ENCODE assay signal across 1 cellular context in the genomic region with DNA sequence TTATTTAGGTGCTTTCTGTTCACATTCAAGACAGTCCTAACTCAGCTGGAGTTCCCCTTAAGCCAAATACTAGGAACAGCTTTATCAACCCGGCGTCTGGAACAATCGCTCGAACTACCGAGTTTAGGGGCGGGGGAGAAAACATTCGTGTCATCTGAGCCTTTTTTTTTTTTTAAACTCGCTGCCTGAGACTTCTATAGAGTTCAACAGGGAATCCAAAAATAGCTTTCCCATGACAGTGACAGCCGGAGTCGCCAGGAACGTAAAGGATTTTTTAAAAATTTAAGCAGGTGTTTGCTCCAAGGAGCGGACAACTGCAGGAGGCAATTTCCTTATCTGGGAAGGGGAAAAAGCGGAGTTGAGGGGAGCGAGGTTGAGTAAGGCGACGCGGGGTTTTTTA.
TF ChIP-seq lines count a peak whose summit lies in the region.

No MANE protein-coding gene starts in this region.

TF ChIP-seq in WTC11, 78 proteins besides CTCF, POLR2A, EP300 and RAD21 (continued from another document):
- TF ChIP-seq, protein P1, sequence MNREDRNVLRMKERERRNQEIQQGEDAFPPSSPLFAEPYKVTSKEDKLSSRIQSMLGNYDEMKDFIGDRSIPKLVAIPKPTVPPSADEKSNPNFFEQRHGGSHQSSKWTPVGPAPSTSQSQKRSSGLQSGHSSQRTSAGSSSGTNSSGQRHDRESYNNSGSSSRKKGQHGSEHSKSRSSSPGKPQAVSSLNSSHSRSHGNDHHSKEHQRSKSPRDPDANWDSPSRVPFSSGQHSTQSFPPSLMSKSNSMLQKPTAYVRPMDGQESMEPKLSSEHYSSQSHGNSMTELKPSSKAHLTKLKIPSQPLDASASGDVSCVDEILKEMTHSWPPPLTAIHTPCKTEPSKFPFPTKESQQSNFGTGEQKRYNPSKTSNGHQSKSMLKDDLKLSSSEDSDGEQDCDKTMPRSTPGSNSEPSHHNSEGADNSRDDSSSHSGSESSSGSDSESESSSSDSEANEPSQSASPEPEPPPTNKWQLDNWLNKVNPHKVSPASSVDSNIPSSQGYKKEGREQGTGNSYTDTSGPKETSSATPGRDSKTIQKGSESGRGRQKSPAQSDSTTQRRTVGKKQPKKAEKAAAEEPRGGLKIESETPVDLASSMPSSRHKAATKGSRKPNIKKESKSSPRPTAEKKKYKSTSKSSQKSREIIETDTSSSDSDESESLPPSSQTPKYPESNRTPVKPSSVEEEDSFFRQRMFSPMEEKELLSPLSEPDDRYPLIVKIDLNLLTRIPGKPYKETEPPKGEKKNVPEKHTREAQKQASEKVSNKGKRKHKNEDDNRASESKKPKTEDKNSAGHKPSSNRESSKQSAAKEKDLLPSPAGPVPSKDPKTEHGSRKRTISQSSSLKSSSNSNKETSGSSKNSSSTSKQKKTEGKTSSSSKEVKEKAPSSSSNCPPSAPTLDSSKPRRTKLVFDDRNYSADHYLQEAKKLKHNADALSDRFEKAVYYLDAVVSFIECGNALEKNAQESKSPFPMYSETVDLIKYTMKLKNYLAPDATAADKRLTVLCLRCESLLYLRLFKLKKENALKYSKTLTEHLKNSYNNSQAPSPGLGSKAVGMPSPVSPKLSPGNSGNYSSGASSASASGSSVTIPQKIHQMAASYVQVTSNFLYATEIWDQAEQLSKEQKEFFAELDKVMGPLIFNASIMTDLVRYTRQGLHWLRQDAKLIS (CRISPR knock-in tag; IDR thresholded peaks at IDR 0.05; ENCODE audit: borderline replicate concordance): no peak
- TF ChIP-seq, protein P2, sequence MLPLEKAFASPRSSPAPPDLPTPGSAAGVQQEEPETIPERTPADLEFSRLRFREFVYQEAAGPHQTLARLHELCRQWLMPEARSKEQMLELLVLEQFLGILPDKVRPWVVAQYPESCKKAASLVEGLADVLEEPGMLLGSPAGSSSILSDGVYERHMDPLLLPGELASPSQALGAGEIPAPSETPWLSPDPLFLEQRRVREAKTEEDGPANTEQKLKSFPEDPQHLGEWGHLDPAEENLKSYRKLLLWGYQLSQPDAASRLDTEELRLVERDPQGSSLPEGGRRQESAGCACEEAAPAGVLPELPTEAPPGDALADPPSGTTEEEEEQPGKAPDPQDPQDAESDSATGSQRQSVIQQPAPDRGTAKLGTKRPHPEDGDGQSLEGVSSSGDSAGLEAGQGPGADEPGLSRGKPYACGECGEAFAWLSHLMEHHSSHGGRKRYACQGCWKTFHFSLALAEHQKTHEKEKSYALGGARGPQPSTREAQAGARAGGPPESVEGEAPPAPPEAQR (CRISPR knock-in tag; IDR thresholded peaks at IDR 0.05): no peak
- TF ChIP-seq MXD4 (CRISPR knock-in tag; IDR thresholded peaks at IDR 0.05; ENCODE audit: borderline replicate concordance): no peak
- TF ChIP-seq, protein P3, sequence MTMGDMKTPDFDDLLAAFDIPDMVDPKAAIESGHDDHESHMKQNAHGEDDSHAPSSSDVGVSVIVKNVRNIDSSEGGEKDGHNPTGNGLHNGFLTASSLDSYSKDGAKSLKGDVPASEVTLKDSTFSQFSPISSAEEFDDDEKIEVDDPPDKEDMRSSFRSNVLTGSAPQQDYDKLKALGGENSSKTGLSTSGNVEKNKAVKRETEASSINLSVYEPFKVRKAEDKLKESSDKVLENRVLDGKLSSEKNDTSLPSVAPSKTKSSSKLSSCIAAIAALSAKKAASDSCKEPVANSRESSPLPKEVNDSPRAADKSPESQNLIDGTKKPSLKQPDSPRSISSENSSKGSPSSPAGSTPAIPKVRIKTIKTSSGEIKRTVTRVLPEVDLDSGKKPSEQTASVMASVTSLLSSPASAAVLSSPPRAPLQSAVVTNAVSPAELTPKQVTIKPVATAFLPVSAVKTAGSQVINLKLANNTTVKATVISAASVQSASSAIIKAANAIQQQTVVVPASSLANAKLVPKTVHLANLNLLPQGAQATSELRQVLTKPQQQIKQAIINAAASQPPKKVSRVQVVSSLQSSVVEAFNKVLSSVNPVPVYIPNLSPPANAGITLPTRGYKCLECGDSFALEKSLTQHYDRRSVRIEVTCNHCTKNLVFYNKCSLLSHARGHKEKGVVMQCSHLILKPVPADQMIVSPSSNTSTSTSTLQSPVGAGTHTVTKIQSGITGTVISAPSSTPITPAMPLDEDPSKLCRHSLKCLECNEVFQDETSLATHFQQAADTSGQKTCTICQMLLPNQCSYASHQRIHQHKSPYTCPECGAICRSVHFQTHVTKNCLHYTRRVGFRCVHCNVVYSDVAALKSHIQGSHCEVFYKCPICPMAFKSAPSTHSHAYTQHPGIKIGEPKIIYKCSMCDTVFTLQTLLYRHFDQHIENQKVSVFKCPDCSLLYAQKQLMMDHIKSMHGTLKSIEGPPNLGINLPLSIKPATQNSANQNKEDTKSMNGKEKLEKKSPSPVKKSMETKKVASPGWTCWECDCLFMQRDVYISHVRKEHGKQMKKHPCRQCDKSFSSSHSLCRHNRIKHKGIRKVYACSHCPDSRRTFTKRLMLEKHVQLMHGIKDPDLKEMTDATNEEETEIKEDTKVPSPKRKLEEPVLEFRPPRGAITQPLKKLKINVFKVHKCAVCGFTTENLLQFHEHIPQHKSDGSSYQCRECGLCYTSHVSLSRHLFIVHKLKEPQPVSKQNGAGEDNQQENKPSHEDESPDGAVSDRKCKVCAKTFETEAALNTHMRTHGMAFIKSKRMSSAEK (CRISPR knock-in tag; IDR thresholded peaks at IDR 0.05; ENCODE audit: borderline replicate concordance): no peak
- TF ChIP-seq, protein P4, sequence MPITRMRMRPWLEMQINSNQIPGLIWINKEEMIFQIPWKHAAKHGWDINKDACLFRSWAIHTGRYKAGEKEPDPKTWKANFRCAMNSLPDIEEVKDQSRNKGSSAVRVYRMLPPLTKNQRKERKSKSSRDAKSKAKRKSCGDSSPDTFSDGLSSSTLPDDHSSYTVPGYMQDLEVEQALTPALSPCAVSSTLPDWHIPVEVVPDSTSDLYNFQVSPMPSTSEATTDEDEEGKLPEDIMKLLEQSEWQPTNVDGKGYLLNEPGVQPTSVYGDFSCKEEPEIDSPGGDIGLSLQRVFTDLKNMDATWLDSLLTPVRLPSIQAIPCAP (CRISPR knock-in tag; IDR thresholded peaks at IDR 0.05): no peak
- no peak for TF ChIP-seq ZNF121 (CRISPR knock-in tag; IDR thresholded peaks at IDR 0.05)
- TF ChIP-seq, protein P5, sequence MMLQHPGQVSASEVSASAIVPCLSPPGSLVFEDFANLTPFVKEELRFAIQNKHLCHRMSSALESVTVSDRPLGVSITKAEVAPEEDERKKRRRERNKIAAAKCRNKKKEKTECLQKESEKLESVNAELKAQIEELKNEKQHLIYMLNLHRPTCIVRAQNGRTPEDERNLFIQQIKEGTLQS (CRISPR knock-in tag; conservative IDR thresholded peaks at IDR 0.05): no peak
- TF ChIP-seq KAT7 (CRISPR knock-in tag; IDR thresholded peaks at IDR 0.05; ENCODE audit: borderline replicate concordance): no peak
- no peak for TF ChIP-seq FOXK1 (CRISPR knock-in tag; IDR thresholded peaks at IDR 0.05)
- TF ChIP-seq SMAD4 (CRISPR knock-in tag; IDR thresholded peaks at IDR 0.05): no peak
- TF ChIP-seq JUN (CRISPR knock-in tag; IDR thresholded peaks at IDR 0.05): no peak
- no peak for TF ChIP-seq CREM (CRISPR knock-in tag; IDR thresholded peaks at IDR 0.05)
